In the genomic region with DNA sequence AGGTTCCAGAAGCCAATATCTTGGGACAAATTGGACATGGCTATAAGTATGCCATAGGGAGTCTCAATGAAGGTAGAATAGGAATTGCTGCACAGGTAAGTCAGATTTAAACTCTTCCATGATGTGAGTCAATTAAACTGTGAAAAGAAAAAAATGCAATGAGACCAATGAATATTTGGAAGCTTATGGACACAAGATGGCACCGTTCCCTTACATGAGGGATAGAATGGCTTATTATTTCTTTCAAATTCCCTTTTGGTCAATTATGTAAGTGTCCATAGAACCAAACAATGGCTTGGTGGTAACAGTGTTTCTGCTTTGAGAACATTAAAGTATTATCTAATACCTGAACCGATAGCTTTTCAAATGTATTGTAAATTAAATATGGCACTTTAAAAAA, we compare ENCODE assay signal across 10 cellular contexts. TPM values are rescaled to one million over a fixed set of nuclear protein-coding genes. Genes with fewer than 3 reads are reported as not detected.
DNase-seq lines count a peak whose midpoint lies in the region; ATAC-seq, FAIRE-seq and TF ChIP-seq lines count a peak whose summit lies in the region.
"Had no signal": no experiment of that assay in that cellular context is flagged by ENCODE, and none has a peak within 500 bp of the region (broad histone marks: within the 10 kb centered on the region; RNA-seq: fewer than 3 reads in every experiment).

No MANE protein-coding gene starts in this region.

- H3K9ac ChIP-seq in K562 (ENCODE audit: insufficient read depth in 1 of 2, low read depth in 2 of 2, low read length in 2 of 2), result no peak overlapping the region
- no peak overlapping the region for H3K9ac ChIP-seq in neural progenitor cell

- POLR2A ChIA-PET in K562 (lab: Yijun Ruan, JAX), result no interaction called here

- no peak for TF ChIP-seq POLR2A in K562 (conservative IDR thresholded peaks at IDR 0.05)
- no peak for TF ChIP-seq POLR2A in uterus (IDR thresholded peaks at IDR 0.05)

- H3K9me1 ChIP-seq in K562 (ENCODE audit: control insufficient read depth, insufficient read depth, low read length), result no peaks in the 10 kb centered on the region

- H4K20me1 ChIP-seq in K562 (replicated peaks; ENCODE audit: control insufficient read depth, insufficient read depth, low read length), result no peaks in the 10 kb centered on the region
- H4K20me1 ChIP-seq in neural progenitor cell (ENCODE audit: low read depth), result no peaks in the 10 kb centered on the region

- peaks cover 4% of the 10 kb centered on the region for H3K27me3 Mint-ChIP-seq in neural progenitor cell (ENCODE audit: insufficient read depth, low read depth)
- H3K27me3 Mint-ChIP-seq: T-helper 17 cell had no signal

- H3K27ac Mint-ChIP-seq in neural progenitor cell, result no peak overlapping the region
- H3K27ac Mint-ChIP-seq: T-helper 17 cell had no signal

- peaks cover 8% of the 10 kb centered on the region for H3F3A ChIP-seq in neural progenitor cell (ENCODE audit: low read depth)

- peaks cover 2% of the 10 kb centered on the region for H3K36me3 Mint-ChIP-seq in neural progenitor cell

- no peak overlapping the region for H3K4me3 Mint-ChIP-seq in neural progenitor cell
- H3K4me3 Mint-ChIP-seq: T-helper 17 cell had no signal

- DNase-seq in NCI-H1092 treated with DMSO at 0.1 percent for 48 hours (lab: John Stamatoyannopoulos, UW) (peak; percentile 3), NCI-H1092 (lab: John Stamatoyannopoulos, UW) (no peak), NCI-H1417 treated with DMSO at 0.1 percent for 48 hours (lab: John Stamatoyannopoulos, UW) (peak; percentile 51), K562 (ENCODE audit: extremely low read depth in 1 of 4, low spot score in 3 of 4) (peak in 2 of 4 experiments; percentile 6 to 8), neural progenitor cell (ENCODE audit: low spot score) (no peak), right atrium auricular region (ENCODE audit: low spot score) (no peak), uterus (no peak)
- DNase-seq: activated gamma-delta T cell treated with Interleukin-2 at 50 U/mL for 16 hours, T-helper 17 cell had no signal

- 32% methylated on average over 2 of the region's 2 CpGs for WGBS in K562 (ENCODE audit: insufficient coverage, low coverage, missing lambda C conversion rate)

- H3K36me3 ChIP-seq in K562 (ENCODE audit: control insufficient read depth, insufficient read depth, low read length) (no peaks in the 10 kb centered on the region), neural progenitor cell (no peaks in the 10 kb centered on the region), right atrium auricular region (peaks cover 16% of the 10 kb centered on the region), uterus (no peaks in the 10 kb centered on the region)

- ATAC-seq in K562, result no peak
- ATAC-seq in HG02973 (IDR thresholded peaks at IDR 0.05; ENCODE audit: unreplicated experiment), result no peak
- ATAC-seq: T-helper 17 cell had no signal

- TF ChIP-seq CTCF in K562 (IDR thresholded peaks at IDR 0.05 in 2 of 3, conservative IDR thresholded peaks at IDR 0.05 in 1 of 3; ENCODE audit: insufficient read depth in 2 of 3, low read depth in 1 of 3, low read length in 3 of 3), result peak in 1 of 3 experiments; percentile 46; a peak in 3 of 6 replicates
- TF ChIP-seq CTCF in neural progenitor cell (IDR thresholded peaks at IDR 0.05), result peak; percentile 51
- TF ChIP-seq CTCF in right atrium auricular region (IDR thresholded peaks at IDR 0.05), result no peak
- TF ChIP-seq CTCF in uterus (IDR thresholded peaks at IDR 0.05), result no peak

- CTCF ChIA-PET in K562 (lab: Yijun Ruan, JAX; ENCODE audit: low intra/inter-chr PET ratio), result interaction anchor here (0.5 to 2.9 kb wide), 4 partner anchors 337 to 515 kb away, joined by 3 to 28 read pairs (median 4); no protein-coding TSS in a partner anchor

- H3K27ac ChIP-seq in K562 (ENCODE audit: extremely low read depth, low read depth, low read length) (no peak overlapping the region), neural progenitor cell (no peak overlapping the region), right atrium auricular region (no peak overlapping the region), uterus (no peak overlapping the region)

- no peak for FAIRE-seq in K562 (lab: Jason Lieb, UNC)

- H3K79me2 ChIP-seq in K562 (ENCODE audit: control insufficient read depth, insufficient read depth, low read length), result no peaks in the 10 kb centered on the region
- H3K79me2 ChIP-seq in neural progenitor cell (ENCODE audit: low read depth), result no peaks in the 10 kb centered on the region

- in situ Hi-C loops in K562 (cut with MboI), result loop anchor here (5.0 to 25.0 kb wide), 3 partner anchors 340 to 918 kb away; no protein-coding TSS in a partner anchor

- TF ChIP-seq EP300 in K562 (IDR thresholded peaks at IDR 0.05; ENCODE audit: low read length), result no peak

- H3K4me3 ChIP-seq in K562, result no peak overlapping the region
- H3K4me3 ChIP-seq in neural progenitor cell, result no peak overlapping the region
- no peak overlapping the region for H3K4me3 ChIP-seq in right atrium auricular region
- H3K4me3 ChIP-seq in uterus, result no peak overlapping the region

- H3K4me1 Mint-ChIP-seq in neural progenitor cell, result no peaks in the 10 kb centered on the region

- no peak overlapping the region for H2AFZ ChIP-seq in K562 (ENCODE audit: low read depth, low read length)
- no peak overlapping the region for H2AFZ ChIP-seq in neural progenitor cell (replicated peaks)

- H3K4me1 ChIP-seq in K562 (replicated peaks in 1 of 2; ENCODE audit: control insufficient read depth in 2 of 2, insufficient read depth in 2 of 2, low read length in 2 of 2) (no peaks in the 10 kb centered on the region), neural progenitor cell (peaks cover under 1% of the 10 kb centered on the region), right atrium auricular region (no peaks in the 10 kb centered on the region), uterus (no peaks in the 10 kb centered on the region)

- H3K9me3 Mint-ChIP-seq in neural progenitor cell, result no peaks in the 10 kb centered on the region

- intact Hi-C loops in K562 (cut with micrococcal nuclease) (loop anchor here (5.0 to 10.0 kb wide), 2 partner anchors 63 to 230 kb away; no protein-coding TSS in a partner anchor), uterus (cut with DNase I; ENCODE audit: low total_unique reads) (no loop called here)

- no peak overlapping the region for H3K4me2 ChIP-seq in K562 (ENCODE audit: insufficient read depth, low read length)
- H3K4me2 ChIP-seq in neural progenitor cell, result no peak overlapping the region

- BruUV-seq in K562 (replicated peaks; lab: Mats Ljungman, UMichigan), result no TSS peak

- no peaks in the 10 kb centered on the region for H3K9me3 ChIP-seq in K562 (replicated peaks; ENCODE audit: control insufficient read depth, insufficient read depth, low read depth, low read length)
- no peaks in the 10 kb centered on the region for H3K9me3 ChIP-seq in neural progenitor cell (ENCODE audit: low read depth)
- H3K9me3 ChIP-seq in right atrium auricular region, result no peaks in the 10 kb centered on the region
- no peaks in the 10 kb centered on the region for H3K9me3 ChIP-seq in uterus

- H3K27me3 ChIP-seq in K562 (ENCODE audit: control insufficient read depth in 2 of 2, insufficient read depth in 2 of 2, low read length in 2 of 2) (no peaks in the 10 kb centered on the region), neural progenitor cell (no peaks in the 10 kb centered on the region), right atrium auricular region (no peaks in the 10 kb centered on the region), uterus (no peaks in the 10 kb centered on the region)

- peak; percentile 54 to 74 for TF ChIP-seq RAD21 in K562 (CRISPR knock-in tag; conservative IDR thresholded peaks at IDR 0.05 in 1 of 2, IDR thresholded peaks at IDR 0.05 in 1 of 2)

RNA-seq across cellular contexts. Expression of a gene that starts 35.6 kb away (rescaled TPM):
- total RNA-seq in K562 (2011; cell fraction: chromatin; rRNA removed; ENCODE audit: low replicate concordance), result 4.9 and 17.0 TPM in 2 replicates
- 2.0 and 4.6 TPM in 2 replicates for total RNA-seq in K562 (2011; cell fraction: nucleolus; rRNA removed)
- 3.4 and 5.6 TPM in 2 replicates for total RNA-seq in K562 (2011; cell fraction: nucleoplasm; rRNA removed)
- total RNA-seq in K562 (2014; rRNA removed) (2.9 TPM in 2 replicates), K562 (2014; rRNA removed; fragmentation: Illumina TruSeq; extraction: Trizol) (4.0 and 5.7 TPM in 2 replicates), K562 (2015; rRNA removed; fragmentation: Illumina TruSeq; extraction: Trizol) (4.6 TPM in 2 replicates), K562 (2021) (7.8 and 8.0 TPM in 2 replicates), neural progenitor cell (ENCODE audit: low replicate concordance) (8.9 and 15.0 TPM in 2 replicates), right atrium auricular region (10 to 100 TPM; 17.7 to 41.1 TPM), uterus (10 to 100 TPM; 13.1 to 32.2 (median 17.2) TPM)
- polyA plus RNA-seq in K562 (2011; rRNA removed) (8.0 TPM in 2 replicates), K562 (2014; fragmentation: Illumina TruSeq; extraction: Trizol) (5.0 and 5.8 TPM in 2 replicates), K562 (2014; fragmentation: Nextera tagmentation; extraction: Ambion mirVana) (1 to 10 TPM; 4.7 to 9.1 TPM), K562 (2014; rRNA removed) (5.5 and 6.0 TPM in 2 replicates)
- polyA plus RNA-seq in K562 (2011; cell fraction: cytosol; rRNA removed), result 1.2 and 2.4 TPM in 2 replicates
- polyA plus RNA-seq in K562 (2011; cell fraction: nucleus; rRNA removed), result 6.6 and 15.4 TPM in 2 replicates
- 3.4 TPM in 2 replicates for polyA plus RNA-seq in K562 (2012)
- polyA minus RNA-seq in K562 (2011; rRNA and poly(A)+ RNA removed), result 6.0 and 6.2 TPM in 2 replicates
- 2.4 and 3.2 TPM in 2 replicates for polyA minus RNA-seq in K562 (2011; cell fraction: cytosol; rRNA and poly(A)+ RNA removed)
- polyA minus RNA-seq in K562 (2011; cell fraction: nucleus; rRNA and poly(A)+ RNA removed), result 3.1 and 6.6 TPM in 2 replicates

RNA-seq across cellular contexts. Expression of a gene that starts 35.8 kb away (rescaled TPM):
- total RNA-seq in K562 (2011; cell fraction: chromatin; rRNA removed; ENCODE audit: low replicate concordance), result 9.1 and 30.0 TPM in 2 replicates
- 5.0 and 6.7 TPM in 2 replicates for total RNA-seq in K562 (2011; cell fraction: nucleolus; rRNA removed)
- total RNA-seq in K562 (2011; cell fraction: nucleoplasm; rRNA removed), result 12.0 and 18.2 TPM in 2 replicates
- 3.8 and 5.4 TPM in 2 replicates for total RNA-seq in K562 (2014; rRNA removed)
- 6.1 and 8.5 TPM in 2 replicates for total RNA-seq in K562 (2014; rRNA removed; fragmentation: Illumina TruSeq; extraction: Trizol)
- 4.4 and 5.4 TPM in 2 replicates for total RNA-seq in K562 (2015; rRNA removed; fragmentation: Illumina TruSeq; extraction: Trizol)
- 11.3 and 12.7 TPM in 2 replicates for total RNA-seq in K562 (2021)
- 12.4 and 12.5 TPM in 2 replicates for polyA plus RNA-seq in K562 (2011; rRNA removed)
- 5.4 and 6.6 TPM in 2 replicates for polyA plus RNA-seq in K562 (2011; cell fraction: cytosol; rRNA removed)
- 12.2 and 12.3 TPM in 2 replicates for polyA plus RNA-seq in K562 (2011; cell fraction: nucleus; rRNA removed)
- polyA plus RNA-seq in K562 (2012), result 4.7 and 7.7 TPM in 2 replicates
- polyA plus RNA-seq in K562 (2014; fragmentation: Illumina TruSeq; extraction: Trizol), result 12.9 and 19.6 TPM in 2 replicates
- 10 to 100 TPM; 11.2 to 13.8 TPM for polyA plus RNA-seq in K562 (2014; fragmentation: Nextera tagmentation; extraction: Ambion mirVana)
- 8.5 and 13.6 TPM in 2 replicates for polyA plus RNA-seq in K562 (2014; rRNA removed)
- polyA minus RNA-seq in K562 (2011; rRNA and poly(A)+ RNA removed), result 13.9 and 15.3 TPM in 2 replicates
- polyA minus RNA-seq in K562 (2011; cell fraction: cytosol; rRNA and poly(A)+ RNA removed), result 4.0 and 5.3 TPM in 2 replicates
- polyA minus RNA-seq in K562 (2011; cell fraction: nucleus; rRNA and poly(A)+ RNA removed), result 5.5 and 10.9 TPM in 2 replicates
- 5.5 and 10.7 TPM in 2 replicates for total RNA-seq in neural progenitor cell (ENCODE audit: low replicate concordance)
- 1 to 10 TPM; 5.0 to 7.9 TPM for total RNA-seq in right atrium auricular region
- 10 to 100 TPM in 3 of 4 donors, 1 to 10 TPM in 1; 3.1 to 30.7 (median 21.1) TPM for total RNA-seq in uterus

Comparison
In these comparisons a context has a peak if more than half of its experiments do, and no peak if none do; other contexts are left out.
1. DNase-seq: peak in NCI-H1092 treated with DMSO at 0.1 percent for 48 hours (single experiment) and NCI-H1417 treated with DMSO at 0.1 percent for 48 hours (single experiment); none in NCI-H1092 (single experiment), neural progenitor cell (single experiment), right atrium auricular region (single experiment) and uterus (0 of 2).